In genomic region chr3:190183121-190183520, GRCh38 we compare ENCODE assay signal across 8 cellular contexts.
DNase-seq lines count a peak whose midpoint lies in the region; ATAC-seq lines count a peak whose summit lies in the region.

No MANE protein-coding gene starts in this region.

- peak; percentile 30 for DNase-seq in DMS53 treated with DMSO at 0.1 percent for 48 hours (lab: John Stamatoyannopoulos, UW; ENCODE audit: unreplicated experiment)
- DNase-seq in LHCN-M2 (ENCODE audit: low read depth) = peak; percentile 94
- DNase-seq in brain pericyte (ENCODE audit: low read depth, low spot score) = peak; percentile 81
- DNase-seq in myocyte (ENCODE audit: low read depth) = peak; percentile 95
- no peak for DNase-seq in activated naive CD4-positive, alpha-beta T cell treated with Interleukin-2 at 50 U/mL for 16 hours
- no peak for DNase-seq in stimulated activated naive CD4-positive, alpha-beta T cell (lab: John Stamatoyannopoulos, UW)
- DNase-seq in aorta = no peak

- intact Hi-C loops in aorta (cut with DNase I) = no loop called here

- H3K4me1 ChIP-seq in aorta (ENCODE audit: control insufficient read depth in 1 of 2, insufficient read depth in 2 of 2, low read length in 2 of 2) = peaks cover 1 to 3% of the 10 kb centered on the region in 2 donors

- 9 to 17% methylated on average over 4 of the region's 4 CpGs for WGBS in aorta, 2 donors

- ATAC-seq in aorta (ENCODE audit: low FRiP score) (no peak), GM21528 (IDR thresholded peaks at IDR 0.05; ENCODE audit: low FRiP score, unreplicated experiment) (no peak)

- no peaks in the 10 kb centered on the region for H3K9me3 ChIP-seq in aorta (ENCODE audit: control insufficient read depth, low read length)

- no peak overlapping the region for H3K4me3 ChIP-seq in aorta (ENCODE audit: low read length in 2 of 2)

- H3K36me3 ChIP-seq in aorta (ENCODE audit: control insufficient read depth in 1 of 2, insufficient read depth in 2 of 2, low read length in 1 of 2) = no peaks in the 10 kb centered on the region

- no peak overlapping the region for H3K27ac ChIP-seq in aorta (ENCODE audit: low read depth in 1 of 2, low read length in 2 of 2)

- no peaks in the 10 kb centered on the region for H3K27me3 ChIP-seq in aorta (ENCODE audit: control insufficient read depth in 1 of 2, insufficient read depth in 2 of 2, low read length in 1 of 2)

Comparison
In these comparisons a context has a peak if more than half of its experiments do, and no peak if none do; other contexts are left out.
1. DNase-seq: peak in DMS53 treated with DMSO at 0.1 percent for 48 hours (single experiment), LHCN-M2 (single experiment), brain pericyte (single experiment) and myocyte (single experiment); none in activated naive CD4-positive, alpha-beta T cell treated with Interleukin-2 at 50 U/mL for 16 hours (single experiment), stimulated activated naive CD4-positive, alpha-beta T cell (0 of 6) and aorta (0 of 2).